In the genomic region with DNA sequence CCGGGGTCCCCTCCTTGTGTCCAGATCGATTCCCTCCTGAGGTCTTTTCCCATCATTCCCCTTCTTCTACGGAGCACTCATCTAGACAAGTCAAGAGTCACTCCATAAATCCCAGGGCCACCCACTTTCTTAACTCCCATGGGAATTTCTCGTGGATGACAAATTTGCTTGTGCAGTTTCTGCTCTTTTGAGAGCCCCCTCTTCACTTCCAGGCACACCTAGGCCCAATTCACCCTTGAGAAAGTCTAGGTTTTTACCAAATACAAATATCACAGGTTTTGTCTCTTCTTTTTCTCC, we compare ENCODE assay signal across 8 cellular contexts. TPM values are rescaled to one million over a fixed set of nuclear protein-coding genes. Genes with fewer than 3 reads are reported as not detected.
DNase-seq lines count a peak whose midpoint lies in the region; ATAC-seq, FAIRE-seq and TF ChIP-seq lines count a peak whose summit lies in the region.

No MANE protein-coding gene starts in this region.

- peaks cover 22% of the 10 kb centered on the region for H3K4me1 ChIP-seq in CD8-positive, alpha-beta memory T cell (ENCODE audit: insufficient read depth, low read length)
- no peaks in the 10 kb centered on the region for H3K4me1 ChIP-seq in NT2/D1 (ENCODE audit: insufficient read depth, insufficient read length)
- peaks cover 17% of the 10 kb centered on the region for H3K4me1 ChIP-seq in endothelial cell of umbilical vein (ENCODE audit: control insufficient read depth, extremely low read depth, insufficient read depth, low read length)
- peaks cover 17% of the 10 kb centered on the region for H3K4me1 ChIP-seq in osteoblast (ENCODE audit: insufficient read depth, low read length)

- TSS peak; percentile 74 for BruUV-seq in endothelial cell of umbilical vein (replicated peaks; lab: Mats Ljungman, UMichigan)

- DNase-seq in CD8-positive, alpha-beta memory T cell = no peak
- no peak for DNase-seq in NT2/D1 (ENCODE audit: low read depth, low spot score)
- no peak for DNase-seq in endothelial cell of umbilical vein (ENCODE audit: low read depth, low spot score)
- no peak for DNase-seq in osteoblast (ENCODE audit: insufficient read length, low spot score, missing footprints)
- no peak for DNase-seq in AG08396 (ENCODE audit: low spot score)

- H3K9me3 Mint-ChIP-seq in CD8-positive, alpha-beta memory T cell = no peaks in the 10 kb centered on the region

- H3K27me3 ChIP-seq in CD8-positive, alpha-beta memory T cell (ENCODE audit: insufficient read depth, low read length, poor library complexity, severe bottlenecking) = no peaks in the 10 kb centered on the region
- H3K27me3 ChIP-seq in NT2/D1 (ENCODE audit: insufficient read depth, insufficient read length) (no peaks in the 10 kb centered on the region), endothelial cell of umbilical vein (ENCODE audit: control insufficient read depth in 2 of 2, insufficient read depth in 2 of 2, low read length in 2 of 2) (no peaks in the 10 kb centered on the region), osteoblast (ENCODE audit: insufficient read depth, low read length) (no peaks in the 10 kb centered on the region)

- peak overlapping the region; percentile 97 for H3K9ac ChIP-seq in NT2/D1 (ENCODE audit: insufficient read length, low read depth)
- H3K9ac ChIP-seq in endothelial cell of umbilical vein (replicated peaks; ENCODE audit: extremely low read depth, insufficient read depth, low read length) = peak overlapping the region; percentile 98

- H3K79me2 ChIP-seq in endothelial cell of umbilical vein (ENCODE audit: control insufficient read depth, insufficient read depth, low read length) = peaks cover 30% of the 10 kb centered on the region
- H3K79me2 ChIP-seq in osteoblast (ENCODE audit: insufficient read depth, low read length) = peaks cover 50% of the 10 kb centered on the region

- no peaks in the 10 kb centered on the region for H3K9me3 ChIP-seq in CD8-positive, alpha-beta memory T cell (ENCODE audit: low read length)
- H3K9me3 ChIP-seq in NT2/D1 (ENCODE audit: insufficient read depth, low read length) (no peaks in the 10 kb centered on the region), endothelial cell of umbilical vein (replicated peaks; ENCODE audit: control insufficient read depth, insufficient read depth, low read length) (no peaks in the 10 kb centered on the region), osteoblast (ENCODE audit: low read depth, low read length) (no peaks in the 10 kb centered on the region)

- intact Hi-C loops in endothelial cell of umbilical vein (cut with micrococcal nuclease) = loop anchor here (1.0 to 10.0 kb wide), 5 partner anchors 12 to 1103 kb away; a partner anchor contains a TSS

- CTCF ChIA-PET in CD8-positive, alpha-beta memory T cell (lab: Charles Lee) = interaction anchor here (1.0 to 4.5 kb wide), 8 partner anchors 13 to 49 kb away, joined by 3 to 30 read pairs (median 4); a partner anchor contains a TSS
- CTCF ChIA-PET in endothelial cell of umbilical vein (lab: Charles Lee) = interaction anchor here (0.7 to 3.2 kb wide), 8 partner anchors 9 to 106 kb away, joined by 3 to 23 read pairs (median 5); a partner anchor contains a TSS

- no peak for ATAC-seq in HG03097 (IDR thresholded peaks at IDR 0.05; ENCODE audit: low FRiP score, unreplicated experiment)
- no peak for ATAC-seq in HG03378 (IDR thresholded peaks at IDR 0.05; ENCODE audit: unreplicated experiment)
- no peak for ATAC-seq in GM19395 (IDR thresholded peaks at IDR 0.05; ENCODE audit: unreplicated experiment)

- H3K4me3 Mint-ChIP-seq in CD8-positive, alpha-beta memory T cell = peak overlapping the region; percentile 91 to 96 (median 93)

- H3K4me1 Mint-ChIP-seq in CD8-positive, alpha-beta memory T cell = peaks cover 24 to 35% (median 25%) of the 10 kb centered on the region in 3 donors

- peaks cover 0 to 72% (median 11%) of the 10 kb centered on the region in 3 donors for H3K36me3 Mint-ChIP-seq in CD8-positive, alpha-beta memory T cell

- POLR2A ChIA-PET in CD8-positive, alpha-beta memory T cell (lab: Charles Lee) = interaction anchor here (1.0 to 5.4 kb wide), 7 partner anchors 9 to 362 kb away, joined by 3 to 62 read pairs (median 8); a partner anchor contains a TSS
- POLR2A ChIA-PET in endothelial cell of umbilical vein (lab: Charles Lee) = interaction anchor here (1.2 to 2.5 kb wide), 4 partner anchors 8 to 37 kb away, joined by 3 to 26 read pairs (median 8); a partner anchor contains a TSS

- peak overlapping the region; percentile 96 for H2AFZ ChIP-seq in endothelial cell of umbilical vein (ENCODE audit: low read depth, low read length)
- peak overlapping the region; percentile 90 for H2AFZ ChIP-seq in osteoblast (ENCODE audit: low read length)

- H3K4me3 ChIP-seq in CD8-positive, alpha-beta memory T cell (ENCODE audit: low read length) = peak overlapping the region; percentile 89
- H3K4me3 ChIP-seq in NT2/D1 (ENCODE audit: insufficient read length, low read depth) (peak overlapping the region; percentile 93), endothelial cell of umbilical vein (replicated peaks in 1 of 3; ENCODE audit: insufficient read depth in 1 of 3, low read depth in 1 of 3, low read length in 3 of 3) (peak overlapping the region; percentile 89 to 98 (median 91)), osteoblast (ENCODE audit: insufficient read depth, low read length) (peak overlapping the region; percentile 89)

- peak; percentile 49 for FAIRE-seq in endothelial cell of umbilical vein (lab: Jason Lieb, UNC)

- no peak for TF ChIP-seq CTCF in endothelial cell of umbilical vein (IDR thresholded peaks at IDR 0.05; ENCODE audit: extremely low read depth in 1 of 2, insufficient read depth in 1 of 2, low read depth in 1 of 2, low read length in 2 of 2)
- TF ChIP-seq CTCF in osteoblast (IDR thresholded peaks at IDR 0.05; ENCODE audit: extremely low read depth, low read depth, low read length) = no peak

- H3K4me2 ChIP-seq in endothelial cell of umbilical vein (ENCODE audit: insufficient read depth, low read length) (peak overlapping the region; percentile 97), osteoblast (ENCODE audit: insufficient read depth, low read length) (peak overlapping the region; percentile 88)

- H4K20me1 ChIP-seq in endothelial cell of umbilical vein (replicated peaks; ENCODE audit: control insufficient read depth, extremely low read depth, insufficient read depth, low read length) (no peaks in the 10 kb centered on the region), osteoblast (ENCODE audit: insufficient read depth, low read length) (peaks cover 4% of the 10 kb centered on the region)

- H3K27ac Mint-ChIP-seq in CD8-positive, alpha-beta memory T cell = peak overlapping the region; percentile 92 to 98 (median 96)

- dilution Hi-C loops in endothelial cell of umbilical vein (cut with MboI; ENCODE audit: extremely low pct_ligation_motif_present, low sequenced_read_pairs) = no loop called here

- H3K27ac ChIP-seq in CD8-positive, alpha-beta memory T cell (ENCODE audit: low read depth, low read length) = peak overlapping the region; percentile 81
- peak overlapping the region; percentile 92 for H3K27ac ChIP-seq in endothelial cell of umbilical vein (ENCODE audit: insufficient read depth, low read depth, low read length)
- peak overlapping the region; percentile 82 for H3K27ac ChIP-seq in osteoblast (ENCODE audit: low read depth, low read length)

- H3K27me3 Mint-ChIP-seq in CD8-positive, alpha-beta memory T cell = no peaks in the 10 kb centered on the region

- peaks cover 2% of the 10 kb centered on the region for H3K9me1 ChIP-seq in endothelial cell of umbilical vein (replicated peaks; ENCODE audit: control insufficient read depth, extremely low read depth, insufficient read depth, low read length)

- H3K36me3 ChIP-seq in CD8-positive, alpha-beta memory T cell (ENCODE audit: insufficient read depth, low read length) = peaks cover 47% of the 10 kb centered on the region
- H3K36me3 ChIP-seq in NT2/D1 (ENCODE audit: insufficient read depth, insufficient read length, low read length) (peaks cover 71% of the 10 kb centered on the region), endothelial cell of umbilical vein (ENCODE audit: control insufficient read depth in 2 of 2, extremely low read depth in 1 of 2, insufficient read depth in 2 of 2, low read length in 2 of 2) (peaks cover 21 to 35% of the 10 kb centered on the region in 2 experiments), osteoblast (ENCODE audit: insufficient read depth, low read length) (peaks cover 65% of the 10 kb centered on the region)

- TF ChIP-seq POLR2A in endothelial cell of umbilical vein (IDR thresholded peaks at IDR 0.05; ENCODE audit: low read depth, low read length) = no peak

RNA-seq across cellular contexts. Expression of a gene that starts 0.5 kb away (rescaled TPM):
- total RNA-seq in CD8-positive, alpha-beta memory T cell = 100 to 1,000 TPM; 134 to 135 TPM
- 81.1 TPM for polyA plus RNA-seq in CD8-positive, alpha-beta memory T cell
- total RNA-seq in endothelial cell of umbilical vein (81.0 and 85.2 TPM in 2 replicates), osteoblast (82.9 and 84.6 TPM in 2 replicates)
- polyA plus RNA-seq in endothelial cell of umbilical vein = 82.6 and 90.3 TPM in 2 replicates
- polyA plus RNA-seq in endothelial cell of umbilical vein (2011; cell fraction: cytosol; rRNA removed) = 82.3 and 91.8 TPM in 2 replicates
- polyA plus RNA-seq in endothelial cell of umbilical vein (2011; cell fraction: nucleus; rRNA removed) = 47.2 and 50.1 TPM in 2 replicates
- polyA plus RNA-seq in endothelial cell of umbilical vein (2012) = 95.9 and 115 TPM in 2 replicates
- 77.3 and 80.7 TPM in 2 replicates for polyA minus RNA-seq in endothelial cell of umbilical vein
- 86.2 TPM for polyA minus RNA-seq in endothelial cell of umbilical vein (2011; cell fraction: cytosol; rRNA and poly(A)+ RNA removed)
- 16.5 and 17.9 TPM in 2 replicates for polyA minus RNA-seq in endothelial cell of umbilical vein (2011; cell fraction: nucleus; rRNA and poly(A)+ RNA removed)

RNA-seq across cellular contexts. Expression of a gene that starts 7.2 kb away (rescaled TPM):
- not detected for total RNA-seq in CD8-positive, alpha-beta memory T cell
- polyA plus RNA-seq in CD8-positive, alpha-beta memory T cell = not detected
- total RNA-seq in endothelial cell of umbilical vein (not detected in 2 replicates), osteoblast (not detected in 2 replicates)
- polyA plus RNA-seq in endothelial cell of umbilical vein = not detected in 2 replicates
- not detected in 2 replicates for polyA plus RNA-seq in endothelial cell of umbilical vein (2011; cell fraction: cytosol; rRNA removed)
- not detected in 2 replicates for polyA plus RNA-seq in endothelial cell of umbilical vein (2011; cell fraction: nucleus; rRNA removed)
- not detected in 2 replicates for polyA plus RNA-seq in endothelial cell of umbilical vein (2012)
- not detected in 2 replicates for polyA minus RNA-seq in endothelial cell of umbilical vein
- not detected for polyA minus RNA-seq in endothelial cell of umbilical vein (2011; cell fraction: cytosol; rRNA and poly(A)+ RNA removed)
- polyA minus RNA-seq in endothelial cell of umbilical vein (2011; cell fraction: nucleus; rRNA and poly(A)+ RNA removed) = not detected in 2 replicates

RNA-seq across cellular contexts. Expression of a gene that starts 12.3 kb away (rescaled TPM):
- under 1 TPM; 0.18 to 0.57 TPM for total RNA-seq in CD8-positive, alpha-beta memory T cell
- not detected for polyA plus RNA-seq in CD8-positive, alpha-beta memory T cell
- total RNA-seq in endothelial cell of umbilical vein (not detected in 2 replicates), osteoblast (under 0.01 TPM in 1 of 2 replicates, not detected in the other)
- 0.68 and 1.1 TPM in 2 replicates for polyA plus RNA-seq in endothelial cell of umbilical vein
- polyA plus RNA-seq in endothelial cell of umbilical vein (2011; cell fraction: cytosol; rRNA removed) = 0.26 and 0.55 TPM in 2 replicates
- 0.68 and 0.77 TPM in 2 replicates for polyA plus RNA-seq in endothelial cell of umbilical vein (2011; cell fraction: nucleus; rRNA removed)
- polyA plus RNA-seq in endothelial cell of umbilical vein (2012) = 0.31 and 0.40 TPM in 2 replicates
- 0.34 TPM in 1 of 2 replicates, not detected in the other for polyA minus RNA-seq in endothelial cell of umbilical vein
- 16.3 TPM for polyA minus RNA-seq in endothelial cell of umbilical vein (2011; cell fraction: cytosol; rRNA and poly(A)+ RNA removed)
- 0.34 TPM in 1 of 2 replicates, not detected in the other for polyA minus RNA-seq in endothelial cell of umbilical vein (2011; cell fraction: nucleus; rRNA and poly(A)+ RNA removed)

RNA-seq across cellular contexts. Expression of a gene that starts 13.6 kb away (rescaled TPM):
- total RNA-seq in CD8-positive, alpha-beta memory T cell = 10 to 100 TPM; 35.3 to 37.0 TPM
- polyA plus RNA-seq in CD8-positive, alpha-beta memory T cell = 8.5 TPM
- total RNA-seq in endothelial cell of umbilical vein (4.6 and 7.0 TPM in 2 replicates), osteoblast (5.8 and 5.9 TPM in 2 replicates)
- 5.6 and 7.0 TPM in 2 replicates for polyA plus RNA-seq in endothelial cell of umbilical vein
- polyA plus RNA-seq in endothelial cell of umbilical vein (2011; cell fraction: cytosol; rRNA removed) = 5.0 and 5.3 TPM in 2 replicates
- polyA plus RNA-seq in endothelial cell of umbilical vein (2011; cell fraction: nucleus; rRNA removed) = 15.8 and 17.6 TPM in 2 replicates
- polyA plus RNA-seq in endothelial cell of umbilical vein (2012) = 3.9 and 5.7 TPM in 2 replicates
- polyA minus RNA-seq in endothelial cell of umbilical vein = 9.7 and 14.9 TPM in 2 replicates
- polyA minus RNA-seq in endothelial cell of umbilical vein (2011; cell fraction: cytosol; rRNA and poly(A)+ RNA removed) = 4.3 TPM
- 7.5 and 9.3 TPM in 2 replicates for polyA minus RNA-seq in endothelial cell of umbilical vein (2011; cell fraction: nucleus; rRNA and poly(A)+ RNA removed)

RNA-seq across cellular contexts. Expression of a gene that starts 22.3 kb away (rescaled TPM):
- total RNA-seq in CD8-positive, alpha-beta memory T cell = 10 to 100 TPM; 29.0 to 30.6 TPM
- 10.6 TPM for polyA plus RNA-seq in CD8-positive, alpha-beta memory T cell
- total RNA-seq in endothelial cell of umbilical vein (79.5 and 89.6 TPM in 2 replicates), osteoblast (31.8 and 33.3 TPM in 2 replicates)
- polyA plus RNA-seq in endothelial cell of umbilical vein = 85.7 and 101 TPM in 2 replicates
- polyA plus RNA-seq in endothelial cell of umbilical vein (2011; cell fraction: cytosol; rRNA removed) = 71.6 and 78.1 TPM in 2 replicates
- polyA plus RNA-seq in endothelial cell of umbilical vein (2011; cell fraction: nucleus; rRNA removed) = 127 and 149 TPM in 2 replicates
- 76.8 and 87.4 TPM in 2 replicates for polyA plus RNA-seq in endothelial cell of umbilical vein (2012)
- polyA minus RNA-seq in endothelial cell of umbilical vein = 176 and 200 TPM in 2 replicates
- polyA minus RNA-seq in endothelial cell of umbilical vein (2011; cell fraction: cytosol; rRNA and poly(A)+ RNA removed) = 50.8 TPM
- polyA minus RNA-seq in endothelial cell of umbilical vein (2011; cell fraction: nucleus; rRNA and poly(A)+ RNA removed) = 68.3 and 109 TPM in 2 replicates
